Comparison of ENCODE assay signal across 8 cellular contexts in the genomic region with DNA sequence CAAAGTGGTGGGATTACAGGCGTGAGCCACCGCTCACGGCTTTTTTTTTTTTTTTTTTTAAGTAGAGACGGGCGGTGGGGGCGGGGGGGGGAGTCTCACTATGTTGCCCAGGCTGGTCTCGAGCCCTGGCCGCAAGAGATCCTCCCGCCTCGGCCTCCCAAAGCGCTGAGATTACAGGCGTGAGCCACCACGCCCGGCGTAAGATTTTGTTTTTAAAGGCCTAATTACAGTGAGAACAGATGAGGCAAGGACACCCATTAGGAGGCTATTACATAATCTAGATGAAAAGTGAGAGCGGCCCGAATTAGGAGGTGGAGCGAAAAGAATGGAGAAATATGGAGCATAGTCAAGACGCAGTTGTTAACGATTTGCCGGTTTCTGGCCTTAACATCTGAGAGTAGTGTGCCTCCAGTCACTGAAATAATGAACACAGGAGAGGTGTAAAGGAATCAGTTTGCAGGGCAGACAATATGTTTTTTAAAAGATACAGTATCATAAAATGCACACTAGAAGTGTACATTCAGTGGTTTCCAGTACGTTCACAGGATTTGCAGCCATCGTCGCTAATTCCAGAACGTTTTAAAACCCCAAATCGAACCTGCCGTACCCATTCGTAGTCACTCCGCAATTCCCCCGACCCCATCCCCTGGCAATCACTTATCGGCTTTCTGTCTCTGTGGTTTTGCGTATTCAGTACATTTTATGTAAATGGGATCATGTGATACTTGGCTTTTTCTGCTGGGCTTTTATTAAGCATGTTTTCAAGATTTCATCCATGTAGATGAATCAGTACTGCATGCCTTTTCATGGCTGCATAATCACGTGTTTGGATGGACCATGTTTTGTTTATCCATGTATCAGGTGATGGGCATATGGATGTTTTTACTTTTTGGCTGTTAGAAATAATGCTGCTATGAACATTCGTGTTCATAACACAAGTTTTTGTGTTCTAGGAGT. TPM values are rescaled to one million over a fixed set of nuclear protein-coding genes. Genes with fewer than 3 reads are reported as not detected.
DNase-seq lines count a peak whose midpoint lies in the region; ATAC-seq, FAIRE-seq and TF ChIP-seq lines count a peak whose summit lies in the region.

No MANE protein-coding gene starts in this region.

- intact Hi-C loops in heart left ventricle (cut with DNase I) (loop anchor here in 3 of 10 donors (5.0 to 10.0 kb wide), 4 partner anchors 58 to 270 kb away; partner anchors contain the start of gene CREBBP (in 1 of the 3)), Right ventricle myocardium superior (cut with DNase I) (no loop called here), lower leg skin (cut with DNase I; ENCODE audit: low total_unique reads) (no loop called here), upper lobe of right lung (cut with DNase I) (no loop called here)

- TF ChIP-seq POLR2A in heart left ventricle (IDR thresholded peaks at IDR 0.05) (no peak), lower leg skin (IDR thresholded peaks at IDR 0.05) (no peak)

- H3K36me3 Mint-ChIP-seq in activated naive CD8-positive, alpha-beta T cell treated with anti-CD3 and anti-CD28 coated beads for 36 hours: peaks cover 26% of the 10 kb centered on the region

- peak overlapping the region; percentile 55 for H3K27ac Mint-ChIP-seq in activated naive CD8-positive, alpha-beta T cell treated with anti-CD3 and anti-CD28 coated beads for 36 hours

- H3K4me3 ChIP-seq in heart left ventricle (peak overlapping the region in 10 of 12 donors; percentile 60 to 99 (median 87)), lower leg skin (ENCODE audit: low read depth, poor library complexity, severe bottlenecking) (peak overlapping the region; percentile 97), upper lobe of right lung (peak overlapping the region; percentile 100)

- H3K9me3 ChIP-seq in heart left ventricle (no peaks in the 10 kb centered on the region), upper lobe of right lung (no peaks in the 10 kb centered on the region)

- peaks cover 0 to 33% (median 19%) of the 10 kb centered on the region in 12 donors for H3K4me1 ChIP-seq in heart left ventricle
- H3K4me1 ChIP-seq in upper lobe of right lung: peaks cover 12% of the 10 kb centered on the region

- H3K27me3 ChIP-seq in heart left ventricle: no peaks in the 10 kb centered on the region
- no peaks in the 10 kb centered on the region for H3K27me3 ChIP-seq in upper lobe of right lung

- no peak for ATAC-seq in heart left ventricle
- ATAC-seq in Right ventricle myocardium superior (ENCODE audit: poor library complexity): no peak
- no peak for ATAC-seq in upper lobe of right lung

- DNase-seq in heart left ventricle (no peak), Right ventricle myocardium superior (no peak), lower leg skin (ENCODE audit: low spot score in 2 of 2) (peak in 1 of 2 donors; percentile 68), upper lobe of right lung (no peak), D721Med (ENCODE audit: insufficient read length, low spot score) (no peak), medulla oblongata (ENCODE audit: extremely low spot score) (no peak), CD1c-positive myeloid dendritic cell (ENCODE audit: extremely low spot score) (no peak)
- no peak for DNase-seq in activated naive CD8-positive, alpha-beta T cell treated with anti-CD3 and anti-CD28 coated beads for 36 hours

- WGBS in heart left ventricle, 4 donors: 81 to 88% (median 83%) methylated on average over 34 of the region's 34 CpGs
- WGBS in lower leg skin, 2 donors: 73 to 75% methylated on average over 33 to 34 of the region's 34 CpGs

- H3K36me3 ChIP-seq in heart left ventricle (peaks cover 0 to 8% (median 0%) of the 10 kb centered on the region in 9 donors), upper lobe of right lung (no peaks in the 10 kb centered on the region)

- peaks cover 2% of the 10 kb centered on the region for H3K9me3 Mint-ChIP-seq in activated naive CD8-positive, alpha-beta T cell treated with anti-CD3 and anti-CD28 coated beads for 36 hours

- H3K27me3 Mint-ChIP-seq in activated naive CD8-positive, alpha-beta T cell treated with anti-CD3 and anti-CD28 coated beads for 36 hours: no peaks in the 10 kb centered on the region

- H3K27ac ChIP-seq in heart left ventricle: peak overlapping the region in 3 of 12 donors; percentile 86 to 93 (median 87)
- no peak overlapping the region for H3K27ac ChIP-seq in upper lobe of right lung

- peaks cover 36% of the 10 kb centered on the region for H3K4me1 Mint-ChIP-seq in activated naive CD8-positive, alpha-beta T cell treated with anti-CD3 and anti-CD28 coated beads for 36 hours

- peak overlapping the region; percentile 98 for H3K4me3 Mint-ChIP-seq in activated naive CD8-positive, alpha-beta T cell treated with anti-CD3 and anti-CD28 coated beads for 36 hours

- TF ChIP-seq CTCF in heart left ventricle (IDR thresholded peaks at IDR 0.05) (no peak), lower leg skin (IDR thresholded peaks at IDR 0.05) (no peak), upper lobe of right lung (IDR thresholded peaks at IDR 0.05) (no peak), D721Med (IDR thresholded peaks at IDR 0.05; ENCODE audit: insufficient read depth, missing control alignments) (no peak)

- FAIRE-seq in D721Med (lab: Jason Lieb, UNC): no peak

RNA-seq across cellular contexts. Expression of gene SLX4, which starts 1.4 kb away (rescaled TPM):
- total RNA-seq in heart left ventricle (1 to 10 TPM; 2.0 to 4.7 (median 3.2) TPM), Right ventricle myocardium superior (3.2 TPM), lower leg skin (1 to 10 TPM; 1.2 to 2.6 (median 2.5) TPM), upper lobe of right lung (5.1 TPM)
- 1 to 10 TPM; 2.3 to 3.1 TPM for polyA plus RNA-seq in heart left ventricle
- 1 to 10 TPM; 9.1 to 9.3 TPM for total RNA-seq in activated naive CD8-positive, alpha-beta T cell treated with anti-CD3 and anti-CD28 coated beads for 36 hours

RNA-seq across cellular contexts. Expression of gene NLRC3, which starts 35.6 kb away (rescaled TPM):
- 1 to 10 TPM in 5 of 9 donors, under 1 TPM in 4; 0.61 to 2.9 (median 1.1) TPM for total RNA-seq in heart left ventricle
- polyA plus RNA-seq in heart left ventricle: under 1 TPM; 0.44 to 0.57 TPM
- 0.89 TPM for total RNA-seq in Right ventricle myocardium superior
- 10 to 100 TPM; 12.3 to 12.5 TPM for total RNA-seq in activated naive CD8-positive, alpha-beta T cell treated with anti-CD3 and anti-CD28 coated beads for 36 hours
- total RNA-seq in lower leg skin: under 1 TPM; 0.15 to 0.74 (median 0.28) TPM
- total RNA-seq in upper lobe of right lung: 5.5 TPM

RNA-seq across cellular contexts. Expression of gene DNASE1, which starts 41.7 kb away (rescaled TPM):
- total RNA-seq in heart left ventricle (1 to 10 TPM; 3.2 to 8.9 (median 5.6) TPM), Right ventricle myocardium superior (8.1 TPM), lower leg skin (10 to 100 TPM; 11.0 to 25.1 (median 14.2) TPM), upper lobe of right lung (18.4 TPM)
- 10 to 100 TPM in 1 of 2 donors, 1 to 10 TPM in 1; 6.0 to 10.2 TPM for polyA plus RNA-seq in heart left ventricle
- total RNA-seq in activated naive CD8-positive, alpha-beta T cell treated with anti-CD3 and anti-CD28 coated beads for 36 hours: 1 to 10 TPM; 4.6 to 5.8 TPM
